In genomic region chr5:115979628-115980041, GRCh38 we compare ENCODE assay signal across 19 cellular contexts. TPM values are rescaled to one million over a fixed set of nuclear protein-coding genes. Genes with fewer than 3 reads are reported as not detected.
DNase-seq lines count a peak whose midpoint lies in the region; ATAC-seq and TF ChIP-seq lines count a peak whose summit lies in the region.
"Had no signal": no experiment of that assay in that cellular context is flagged by ENCODE, and none has a peak within 500 bp of the region (broad histone marks: within the 10 kb centered on the region; RNA-seq: fewer than 3 reads in every experiment).

No MANE protein-coding gene starts in this region.

- POLR2A ChIA-PET in MCF 10A (lab: Yijun Ruan, JAX): interaction anchor here (1.4 kb wide), 1 partner anchor 14 kb away, joined by 4 read pairs; no protein-coding TSS in a partner anchor

- H3K9me3 ChIP-seq in mammary epithelial cell (replicated peaks; ENCODE audit: insufficient read depth, low read length) (no peaks in the 10 kb centered on the region), lower lobe of right lung (no peaks in the 10 kb centered on the region), right lobe of liver (no peaks in the 10 kb centered on the region)
- H3K9me3 ChIP-seq: spleen had no signal

- H3K27ac ChIP-seq in mammary epithelial cell (ENCODE audit: insufficient read depth, low read depth, low read length) (no peak overlapping the region), lower lobe of right lung (no peak overlapping the region), right lobe of liver (no peak overlapping the region)
- H3K27ac ChIP-seq: 22Rv1, foreskin keratinocyte, spleen had no signal

- no peaks in the 10 kb centered on the region for H3K79me2 ChIP-seq in mammary epithelial cell (ENCODE audit: insufficient read depth, low read length)

- 82% methylated on average over 2 of the region's 2 CpGs for WGBS in mammary epithelial cell (ENCODE audit: low coverage, missing lambda C conversion rate)
- WGBS in right lobe of liver (ENCODE audit: insufficient coverage, low coverage, low lambda C conversion rate, missing lambda C conversion rate): 29% methylated on average over 2 of the region's 2 CpGs

- H3K36me3 ChIP-seq in mammary epithelial cell (ENCODE audit: insufficient read depth, low read length) (no peaks in the 10 kb centered on the region), lower lobe of right lung (no peaks in the 10 kb centered on the region), right lobe of liver (no peaks in the 10 kb centered on the region)
- H3K36me3 ChIP-seq: spleen had no signal

- DNase-seq in MCF 10A (ENCODE audit: unreplicated experiment) (peak; percentile 7), mammary epithelial cell (no peak), dedifferentiated amniotic fluid mesenchymal stem cell (ENCODE audit: extremely low spot score) (peak; percentile 27), lower lobe of right lung (no peak), right lobe of liver (no peak)
- DNase-seq in activated naive CD4-positive, alpha-beta T cell treated with anti-CD3 and anti-CD28 coated beads, Interleukin-2, amount 50 U/mL, for 72 hours (ENCODE audit: low spot score in 2 of 2): no peak
- DNase-seq: activated CD8-positive, alpha-beta memory T cell treated with anti-CD3 and anti-CD28 coated beads for 24 hours; foreskin keratinocyte; NCI-H2081 treated with DMSO at 0.1 percent for 48 hours; NCI-H526 treated with DMSO at 0.1 percent for 48 hours; nucleus accumbens; spleen; stimulated activated naive CD4-positive, alpha-beta T cell treated with Interleukin-2 at 50 U/mL for 16 hours had no signal

- CTCF ChIA-PET in MCF 10A (lab: Yijun Ruan, JAX): interaction anchor here (0.6 to 1.4 kb wide), 3 partner anchors 81 to 1375 kb away, joined by 3 to 4 read pairs (median 3); no protein-coding TSS in a partner anchor
- CTCF ChIA-PET in mammary epithelial cell (lab: Charles Lee; ENCODE audit: low non-redundant PET): no interaction called here

- intact Hi-C loops in MCF 10A (cut with micrococcal nuclease) (no loop called here), mammary epithelial cell (cut with micrococcal nuclease) (no loop called here), lower lobe of right lung (cut with DNase I) (no loop called here), right lobe of liver (cut with DNase I) (no loop called here)

- TF ChIP-seq CTCF in MCF 10A (IDR thresholded peaks at IDR 0.05; ENCODE audit: unreplicated experiment): no peak
- TF ChIP-seq CTCF in mammary epithelial cell (conservative IDR thresholded peaks at IDR 0.05 in 1 of 2, IDR thresholded peaks at IDR 0.05 in 1 of 2; ENCODE audit: extremely low read depth in 1 of 2, insufficient read depth in 1 of 2, low read depth in 1 of 2, low read length in 2 of 2): no peak
- no peak for TF ChIP-seq CTCF in lower lobe of right lung (IDR thresholded peaks at IDR 0.05)
- TF ChIP-seq CTCF in right lobe of liver (IDR thresholded peaks at IDR 0.05): no peak

- no peak overlapping the region for H3K4me2 ChIP-seq in mammary epithelial cell (ENCODE audit: insufficient read depth, low read depth, low read length)

- dilution Hi-C loops in mammary epithelial cell (cut with HindIII; ENCODE audit: low sequenced_read_pairs): loop anchor here (5.0 kb wide), 1 partner anchor 58 kb away; no protein-coding TSS in a partner anchor

- H3K27ac Mint-ChIP-seq in MCF 10A (ENCODE audit: low read depth, unreplicated experiment): no peak overlapping the region
- no peak overlapping the region for H3K27ac Mint-ChIP-seq in activated naive CD4-positive, alpha-beta T cell treated with anti-CD3 and anti-CD28 coated beads, Interleukin-2, amount 50 U/mL, for 72 hours
- H3K27ac Mint-ChIP-seq: activated T-helper 2 cell treated with anti-CD3 and anti-CD28 coated beads, Interferon-gamma antibody, Interleukin-2, Interleukin-4, amounts not matched to agents 10 μg/mL and 5 μg/mL and 100 μg/mL, durations not matched to agents 14 hours and 24 hours and 36 hours had no signal

- H3K4me3 Mint-ChIP-seq in MCF 10A (ENCODE audit: unreplicated experiment): no peak overlapping the region

- no peaks in the 10 kb centered on the region for H3K36me3 Mint-ChIP-seq in MCF 10A (ENCODE audit: insufficient read depth, unreplicated experiment)
- H3K36me3 Mint-ChIP-seq in activated naive CD4-positive, alpha-beta T cell treated with anti-CD3 and anti-CD28 coated beads, Interleukin-2, amount 50 U/mL, for 72 hours: peaks cover 0 to 13% of the 10 kb centered on the region in 2 donors

- H3K9me3 Mint-ChIP-seq in MCF 10A (ENCODE audit: unreplicated experiment): no peaks in the 10 kb centered on the region
- H3K9me3 Mint-ChIP-seq in activated naive CD4-positive, alpha-beta T cell treated with anti-CD3 and anti-CD28 coated beads, Interleukin-2, amount 50 U/mL, for 72 hours: peaks cover 0 to 5% of the 10 kb centered on the region in 2 donors
- H3K9me3 Mint-ChIP-seq: activated T-helper 2 cell treated with anti-CD3 and anti-CD28 coated beads, Interferon-gamma antibody, Interleukin-2, Interleukin-4, amounts not matched to agents 10 μg/mL and 5 μg/mL and 100 μg/mL, durations not matched to agents 14 hours and 24 hours and 36 hours had no signal

- H3K4me3 ChIP-seq in mammary epithelial cell (replicated peaks in 1 of 3; ENCODE audit: insufficient read depth in 1 of 3, low read depth in 2 of 3, low read length in 3 of 3): no peak overlapping the region
- no peak overlapping the region for H3K4me3 ChIP-seq in lower lobe of right lung
- no peak overlapping the region for H3K4me3 ChIP-seq in right lobe of liver
- H3K4me3 ChIP-seq: spleen had no signal

- H3K27me3 Mint-ChIP-seq in MCF 10A (ENCODE audit: insufficient read depth, unreplicated experiment): no peaks in the 10 kb centered on the region

- no peak for TF ChIP-seq POLR2A in right lobe of liver (IDR thresholded peaks at IDR 0.05)

- H4K20me1 ChIP-seq in mammary epithelial cell (ENCODE audit: insufficient read depth, low read length): no peaks in the 10 kb centered on the region

- in situ Hi-C loops in mammary epithelial cell (cut with MboI; ENCODE audit: low sequenced_read_pairs in 2 of 2): no loop called here

- H3K4me1 ChIP-seq in mammary epithelial cell (ENCODE audit: insufficient read depth, low read length): no peaks in the 10 kb centered on the region
- H3K4me1 ChIP-seq in lower lobe of right lung: no peaks in the 10 kb centered on the region
- H3K4me1 ChIP-seq in right lobe of liver: no peaks in the 10 kb centered on the region

- H2AFZ ChIP-seq in mammary epithelial cell (ENCODE audit: low read depth, low read length): no peak overlapping the region

- ATAC-seq in lower lobe of right lung (peak; percentile 23 to 27), right lobe of liver (no peak), GM19395 (IDR thresholded peaks at IDR 0.05; ENCODE audit: unreplicated experiment) (no peak), HG02763 (IDR thresholded peaks at IDR 0.05; ENCODE audit: unreplicated experiment) (no peak)
- ATAC-seq in activated naive CD4-positive, alpha-beta T cell treated with anti-CD3 and anti-CD28 coated beads, Interleukin-2, amount 50 U/mL, for 72 hours: no peak
- ATAC-seq: foreskin keratinocyte had no signal

- no peak overlapping the region for H3K9ac ChIP-seq in mammary epithelial cell (ENCODE audit: insufficient read depth, low read length)

- BruUV-seq in MCF 10A (replicated peaks; lab: Mats Ljungman, UMichigan) (no TSS peak), mammary epithelial cell (replicated peaks; lab: Mats Ljungman, UMichigan) (no TSS peak)

- H3K27me3 ChIP-seq in mammary epithelial cell (ENCODE audit: insufficient read depth, low read length) (peaks cover 2% of the 10 kb centered on the region), lower lobe of right lung (ENCODE audit: low read depth) (no peaks in the 10 kb centered on the region), right lobe of liver (no peaks in the 10 kb centered on the region)

- peaks cover 16% of the 10 kb centered on the region for H3K4me1 Mint-ChIP-seq in MCF 10A (ENCODE audit: insufficient read depth, unreplicated experiment)

RNA-seq across cellular contexts. Expression of gene LVRN, which starts 17.4 kb away (rescaled TPM):
- total RNA-seq in MCF 10A (2022) (0.71 and 0.77 TPM in 2 replicates), mammary epithelial cell (under 1 TPM in 1 of 2 donors, not detected in 1; 0.07 TPM), lower lobe of right lung (1.3 TPM), right lobe of liver (under 1 TPM in 2 of 6 experiments, not detected in 4; 0.07 to 0.11 TPM)
- polyA plus RNA-seq in mammary epithelial cell: not detected
- polyA minus RNA-seq in mammary epithelial cell: not detected
- total RNA-seq in activated naive CD4-positive, alpha-beta T cell treated with anti-CD3 and anti-CD28 coated beads, Interleukin-2, amount 50 U/mL, for 72 hours: under 1 TPM in 1 of 2 donors, not detected in 1; 0.31 TPM
- total RNA-seq: activated T-helper 2 cell treated with anti-CD3 and anti-CD28 coated beads, Interferon-gamma antibody, Interleukin-2, Interleukin-4, amounts not matched to agents 10 μg/mL and 5 μg/mL and 100 μg/mL, durations not matched to agents 14 hours and 24 hours and 36 hours had no signal

RNA-seq across cellular contexts. Expression of gene ARL14EPL, which starts 52.6 kb away (rescaled TPM):
- total RNA-seq in MCF 10A (2022) (not detected in 2 replicates), mammary epithelial cell (not detected), lower lobe of right lung (not detected), right lobe of liver (not detected)
- not detected for polyA plus RNA-seq in mammary epithelial cell
- not detected for polyA minus RNA-seq in mammary epithelial cell
- total RNA-seq in activated naive CD4-positive, alpha-beta T cell treated with anti-CD3 and anti-CD28 coated beads, Interleukin-2, amount 50 U/mL, for 72 hours: not detected
- total RNA-seq: activated T-helper 2 cell treated with anti-CD3 and anti-CD28 coated beads, Interferon-gamma antibody, Interleukin-2, Interleukin-4, amounts not matched to agents 10 μg/mL and 5 μg/mL and 100 μg/mL, durations not matched to agents 14 hours and 24 hours and 36 hours; foreskin keratinocyte; mesenteric fat pad; RPMI7951 had no signal
- polyA plus RNA-seq: foreskin keratinocyte had no signal

Comparison
In these comparisons a context has a peak if more than half of its experiments do, and no peak if none do; other contexts are left out.
1. DNase-seq: peak in MCF 10A (single experiment) and dedifferentiated amniotic fluid mesenchymal stem cell (single experiment); none in mammary epithelial cell (single experiment), lower lobe of right lung (single experiment), activated naive CD4-positive, alpha-beta T cell treated with anti-CD3 and anti-CD28 coated beads, Interleukin-2, amount 50 U/mL, for 72 hours (0 of 2) and right lobe of liver (0 of 3).
2. ATAC-seq: peak in lower lobe of right lung (2 of 2); none in activated naive CD4-positive, alpha-beta T cell treated with anti-CD3 and anti-CD28 coated beads, Interleukin-2, amount 50 U/mL, for 72 hours (0 of 2), right lobe of liver (0 of 4), GM19395 (single experiment) and HG02763 (single experiment).